In the genomic region with DNA sequence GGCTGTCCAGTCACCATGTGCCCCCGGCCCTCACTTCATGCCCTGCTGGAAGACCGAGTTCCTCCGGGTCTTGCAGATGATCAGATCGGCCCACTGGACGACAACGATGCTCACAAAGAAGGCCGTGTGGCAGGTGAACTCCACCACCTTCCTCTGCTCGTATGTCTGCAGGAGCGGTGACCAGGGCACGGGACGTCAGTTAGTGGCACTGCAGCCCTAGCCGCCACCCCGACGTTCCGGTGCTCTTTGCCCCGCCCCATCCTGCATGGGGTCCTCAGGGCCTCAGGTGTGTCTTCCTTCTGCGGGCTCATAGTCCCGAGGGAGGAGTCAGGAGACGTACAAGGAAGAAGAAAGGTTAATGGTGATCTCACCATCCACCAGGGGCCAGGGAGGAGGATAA, we compare ENCODE assay signal across 22 cellular contexts. TPM values are rescaled to one million over a fixed set of nuclear protein-coding genes. Genes with fewer than 3 reads are reported as not detected.
DNase-seq lines count a peak whose midpoint lies in the region; ATAC-seq, FAIRE-seq and TF ChIP-seq lines count a peak whose summit lies in the region.
"Had no signal": no experiment of that assay in that cellular context is flagged by ENCODE, and none has a peak within 500 bp of the region (broad histone marks: within the 10 kb centered on the region; RNA-seq: fewer than 3 reads in every experiment).

No MANE protein-coding gene starts in this region.

- no peak overlapping the region for H2AK5ac ChIP-seq in H1 (ENCODE audit: low read depth, low read length)

- H3K27ac Mint-ChIP-seq in stimulated activated effector memory CD8-positive, alpha-beta T cell treated with anti-CD3 and anti-CD28 coated beads, Interleukin-12 subunit alpha, Interleukin-12 subunit beta, amount 100 ng/mL, for 72 hours = peak overlapping the region; percentile 6
- H3K27ac Mint-ChIP-seq: CD8-positive, alpha-beta memory T cell; HFFc6 had no signal

- H3K27me3 ChIP-seq in BLaER1 = no peaks in the 10 kb centered on the region
- H3K27me3 ChIP-seq in H1 (replicated peaks in 1 of 4; ENCODE audit: control insufficient read depth in 3 of 4, extremely low read depth in 1 of 4, insufficient read depth in 3 of 4, low read length in 3 of 4) = no peaks in the 10 kb centered on the region
- H3K27me3 ChIP-seq: BLaER1 treated with 17β-estradiol and CSF1 and Interleukin-3, amounts not matched to agents 10 nM and 100 nM had no signal

- H3K23me2 ChIP-seq in H1 (ENCODE audit: low read depth, low read length) = no peaks in the 10 kb centered on the region

- H3K79me2 ChIP-seq in H1 (ENCODE audit: control insufficient read depth in 1 of 2, insufficient read depth in 2 of 2, low read length in 2 of 2) = no peaks in the 10 kb centered on the region

- H4K8ac ChIP-seq in H1 (ENCODE audit: extremely low read depth, insufficient read depth, low read length) = peak overlapping the region; percentile 5; the same call in 1 of the 2 replicates

- H3K79me1 ChIP-seq in H1 (ENCODE audit: low read depth, low read length) = no peaks in the 10 kb centered on the region

- TF ChIP-seq CTCF in H1 (IDR thresholded peaks at IDR 0.05; ENCODE audit: control extremely low read depth in 1 of 3, insufficient read depth in 1 of 3, low read depth in 1 of 3, low read length in 3 of 3) = no peak

- H3K27ac ChIP-seq in BLaER1 (0 out of 2 replicates have a peak overlapping the region, but pooled peaks have one; percentile 9), H1 (ENCODE audit: low read depth, low read length) (no peak overlapping the region)
- H3K27ac ChIP-seq: BLaER1 treated with 17β-estradiol and CSF1 and Interleukin-3, amounts not matched to agents 10 nM and 100 nM; GM23248 had no signal

- no peak for TF ChIP-seq EP300 in H1 (IDR thresholded peaks at IDR 0.05; ENCODE audit: borderline replicate concordance in 1 of 2, low read depth in 2 of 2, low read length in 2 of 2)

- H3K4me2 ChIP-seq in BLaER1 = no peak overlapping the region
- no peak overlapping the region for H3K4me2 ChIP-seq in H1 (ENCODE audit: insufficient read depth in 1 of 2, low read depth in 2 of 2, low read length in 2 of 2)
- H3K4me2 ChIP-seq: BLaER1 treated with 17β-estradiol and CSF1 and Interleukin-3, amounts not matched to agents 10 nM and 100 nM had no signal

- ATAC-seq in left colon (peak; percentile 66), left lobe of liver (no peak)
- ATAC-seq in stimulated activated effector memory CD8-positive, alpha-beta T cell treated with anti-CD3 and anti-CD28 coated beads, Interleukin-12 subunit alpha, Interleukin-12 subunit beta, amount 100 ng/mL, for 72 hours = no peak
- ATAC-seq: HCT116 had no signal

- no peak overlapping the region for H2BK20ac ChIP-seq in H1 (ENCODE audit: low read length)

- H3K4me3 ChIP-seq in BLaER1 = no peak overlapping the region
- H3K4me3 ChIP-seq in H1 (ENCODE audit: extremely low read depth in 1 of 4, insufficient read depth in 2 of 4, low read depth in 3 of 4, low read length in 4 of 4) = no peak overlapping the region
- H3K4me3 ChIP-seq: BLaER1 treated with 17β-estradiol and CSF1 and Interleukin-3, amounts not matched to agents 10 nM and 100 nM; GM23248 had no signal

- no peaks in the 10 kb centered on the region for H3K9me3 Mint-ChIP-seq in stimulated activated effector memory CD8-positive, alpha-beta T cell treated with anti-CD3 and anti-CD28 coated beads, Interleukin-12 subunit alpha, Interleukin-12 subunit beta, amount 100 ng/mL, for 72 hours
- H3K9me3 Mint-ChIP-seq: HFFc6 had no signal

- intact Hi-C loops in left colon (cut with DNase I, micrococcal nuclease) = no loop called here

- H2BK12ac ChIP-seq in H1 (ENCODE audit: low read depth, low read length) = no peak overlapping the region

- H4K5ac ChIP-seq in H1 (ENCODE audit: insufficient read length, low read depth, low read length) = no peak overlapping the region

- TF ChIP-seq RAD21 in H1 (IDR thresholded peaks at IDR 0.05 in 1 of 2, conservative IDR thresholded peaks at IDR 0.05 in 1 of 2; ENCODE audit: low read depth in 2 of 2, low read length in 2 of 2) = no peak

- POLR2A ChIA-PET in H1 (lab: Charles Lee; ENCODE audit: partially characterized antibody) = no interaction called here

- H3K56ac ChIP-seq in H1 (replicated peaks; ENCODE audit: insufficient read length, low read depth, low read length) = no peak overlapping the region

- no peak overlapping the region for H2BK15ac ChIP-seq in H1 (ENCODE audit: low read length)

- DNase-seq in H1 (ENCODE audit: low read depth in 1 of 2, low spot score in 2 of 2) = no peak
- DNase-seq in left colon = no peak
- DNase-seq in stimulated activated effector memory CD8-positive, alpha-beta T cell treated with anti-CD3 and anti-CD28 coated beads, Interleukin-12 subunit alpha, Interleukin-12 subunit beta, amount 100 ng/mL, for 72 hours (ENCODE audit: low spot score in 2 of 2) = no peak
- DNase-seq in hippocampal formation (lab: John Stamatoyannopoulos, UW) = no peak
- no peak for DNase-seq in activated CD8-positive, alpha-beta memory T cell treated with anti-CD3 and anti-CD28 coated beads for 24 hours
- DNase-seq in left lobe of liver (ENCODE audit: low spot score) = no peak
- DNase-seq: 8988T; CD8-positive, alpha-beta memory T cell; COR-L47; GM23248; HFFc6; IMR-90 had no signal

- no peak overlapping the region for H2BK120ac ChIP-seq in H1 (replicated peaks; ENCODE audit: low read depth, low read length)

- H3K4ac ChIP-seq in H1 (replicated peaks; ENCODE audit: insufficient read length, low read depth, low read length) = no peak overlapping the region

- H3K4me1 ChIP-seq in BLaER1 (peaks cover 10% of the 10 kb centered on the region; the same call in 1 of the 2 replicates), H1 (replicated peaks in 1 of 4; ENCODE audit: control insufficient read depth in 3 of 4, insufficient read depth in 4 of 4, low read length in 3 of 4) (no peaks in the 10 kb centered on the region)

- peak overlapping the region; percentile 60; the same call in 1 of the 2 replicates for H2BK5ac ChIP-seq in H1 (ENCODE audit: low read depth, low read length)

- no peaks in the 10 kb centered on the region for H3K36me3 Mint-ChIP-seq in stimulated activated effector memory CD8-positive, alpha-beta T cell treated with anti-CD3 and anti-CD28 coated beads, Interleukin-12 subunit alpha, Interleukin-12 subunit beta, amount 100 ng/mL, for 72 hours

- no peak overlapping the region for H3K4me3 Mint-ChIP-seq in stimulated activated effector memory CD8-positive, alpha-beta T cell treated with anti-CD3 and anti-CD28 coated beads, Interleukin-12 subunit alpha, Interleukin-12 subunit beta, amount 100 ng/mL, for 72 hours
- H3K4me3 Mint-ChIP-seq: CD8-positive, alpha-beta memory T cell; HFFc6 had no signal

- no peak overlapping the region for H3K18ac ChIP-seq in H1 (ENCODE audit: extremely low read depth, low read length)

- peaks cover 87% of the 10 kb centered on the region for H3K36me3 ChIP-seq in BLaER1
- peaks cover 0 to 9% (median 0%) of the 10 kb centered on the region in 4 experiments; a peak in 3 of 8 replicates for H3K36me3 ChIP-seq in H1 (ENCODE audit: control insufficient read depth in 2 of 4, insufficient read depth in 4 of 4, low read length in 3 of 4)

- no peak overlapping the region for H4K91ac ChIP-seq in H1 (replicated peaks; ENCODE audit: insufficient read length, low read length)

- H4K20me1 ChIP-seq in BLaER1 (peaks cover 8% of the 10 kb centered on the region), H1 (replicated peaks in 1 of 2; ENCODE audit: control insufficient read depth in 1 of 2, insufficient read depth in 2 of 2, low read length in 2 of 2) (peaks cover 0 to 3% of the 10 kb centered on the region in 2 experiments)
- H4K20me1 ChIP-seq: BLaER1 treated with 17β-estradiol and CSF1 and Interleukin-3, amounts not matched to agents 10 nM and 100 nM had no signal

- TF ChIP-seq POLR2A in H1 (IDR thresholded peaks at IDR 0.05; ENCODE audit: control extremely low read depth in 1 of 2, low read depth in 2 of 2, low read length in 2 of 2) = no peak

- H3K4me1 Mint-ChIP-seq in stimulated activated effector memory CD8-positive, alpha-beta T cell treated with anti-CD3 and anti-CD28 coated beads, Interleukin-12 subunit alpha, Interleukin-12 subunit beta, amount 100 ng/mL, for 72 hours = no peaks in the 10 kb centered on the region

- no peak overlapping the region for H2AFZ ChIP-seq in H1 (ENCODE audit: low read length)
- H2AFZ ChIP-seq: GM23248 had no signal

- FAIRE-seq in H1 (lab: Jason Lieb, UNC) = no peak
- FAIRE-seq: D721Med, G401.6, GM12891, GM19239, H54, HTR-8/SVneo had no signal

- H3K14ac ChIP-seq in H1 (ENCODE audit: insufficient read length) = no peak overlapping the region

- 92% methylated on average over 16 of the region's 19 CpGs; no CpG with 5 or more reads in 1 of the 2 experiments for WGBS in H1 (ENCODE audit: extremely low coverage in 1 of 2, insufficient coverage in 1 of 2, insufficient read length in 1 of 2, insufficient replicate concordance in 2 of 2, low coverage in 1 of 2, low lambda C conversion rate in 2 of 2, missing lambda C conversion rate in 1 of 2), 2 experiments

- H3K9me3 ChIP-seq in BLaER1 (no peaks in the 10 kb centered on the region), H1 (ENCODE audit: insufficient read depth in 2 of 2, low read depth in 1 of 2, low read length in 1 of 2) (no peaks in the 10 kb centered on the region)
- H3K9me3 ChIP-seq: BLaER1 treated with 17β-estradiol and CSF1 and Interleukin-3, amounts not matched to agents 10 nM and 100 nM had no signal

- CTCF ChIA-PET in H1 (lab: Charles Lee; ENCODE audit: partially characterized antibody) = interaction anchor here (0.5 to 1.2 kb wide), 2 partner anchors 11 to 12 kb away, joined by 3 to 4 read pairs; no protein-coding TSS in a partner anchor

- H3K23ac ChIP-seq in H1 (ENCODE audit: insufficient read length) = no peak overlapping the region

- H3K9ac ChIP-seq in BLaER1 (no peak overlapping the region), H1 (replicated peaks in 1 of 4; ENCODE audit: extremely low read depth in 1 of 4, low read depth in 3 of 4, low read length in 3 of 4) (no peak overlapping the region)
- H3K9ac ChIP-seq: GM23248 had no signal

RNA-seq across cellular contexts. Expression of gene RABAC1, which starts 9.6 kb away (rescaled TPM):
- total RNA-seq in H1 (2021; fragmentation: NEBNext Ultra II Directional; extraction: Animal tissue kit (Norgen Biotek cat#: 25700)) = 123 and 124 TPM in 2 replicates
- 439 and 585 TPM in 2 replicates for polyA plus RNA-seq in H1 (2011; rRNA removed)
- 282 TPM for polyA plus RNA-seq in H1 (2011; cell fraction: cytosol; rRNA removed)
- polyA plus RNA-seq in H1 (2011; cell fraction: nucleus; rRNA removed) = 227 TPM
- polyA plus RNA-seq in H1 (2012, experiment 1 of 2) = 99.4 to 181 TPM (median 175 TPM) in 4 replicates
- 315 TPM for polyA plus RNA-seq in H1 (2012, experiment 2 of 2)
- 173 TPM for polyA plus RNA-seq in H1 (2013, experiment 1 of 2)
- 186 TPM for polyA plus RNA-seq in H1 (2013, experiment 2 of 2)
- 46.7 and 56.4 TPM in 2 replicates for polyA minus RNA-seq in H1 (2011; rRNA and poly(A)+ RNA removed)
- polyA minus RNA-seq in H1 (2011; cell fraction: cytosol; rRNA and poly(A)+ RNA removed) = 53.9 TPM
- 41.0 TPM for polyA minus RNA-seq in H1 (2011; cell fraction: nucleus; rRNA and poly(A)+ RNA removed)
- total RNA-seq in left colon (100 to 1,000 TPM; 177 to 196 TPM), left lobe of liver (106 TPM)

RNA-seq across cellular contexts. Expression of gene ATP1A3, which starts 25.3 kb away (rescaled TPM):
- 35.8 and 41.2 TPM in 2 replicates for total RNA-seq in H1 (2021; fragmentation: NEBNext Ultra II Directional; extraction: Animal tissue kit (Norgen Biotek cat#: 25700))
- 11.1 and 19.2 TPM in 2 replicates for polyA plus RNA-seq in H1 (2011; rRNA removed)
- polyA plus RNA-seq in H1 (2011; cell fraction: cytosol; rRNA removed) = 5.9 TPM
- 20.8 TPM for polyA plus RNA-seq in H1 (2011; cell fraction: nucleus; rRNA removed)
- polyA plus RNA-seq in H1 (2012, experiment 1 of 2) = 30.8 to 45.2 TPM (median 38.2 TPM) in 4 replicates
- 33.0 TPM for polyA plus RNA-seq in H1 (2012, experiment 2 of 2)
- polyA plus RNA-seq in H1 (2013, experiment 1 of 2) = 44.9 TPM
- 43.1 TPM for polyA plus RNA-seq in H1 (2013, experiment 2 of 2)
- polyA minus RNA-seq in H1 (2011; rRNA and poly(A)+ RNA removed) = 24.6 and 27.9 TPM in 2 replicates
- polyA minus RNA-seq in H1 (2011; cell fraction: cytosol; rRNA and poly(A)+ RNA removed) = 20.7 TPM
- polyA minus RNA-seq in H1 (2011; cell fraction: nucleus; rRNA and poly(A)+ RNA removed) = 10.7 TPM
- 1 to 10 TPM; 1.2 to 1.6 TPM for total RNA-seq in left colon
- total RNA-seq in left lobe of liver = 0.10 TPM
- polyA plus RNA-seq: AG04450 had no signal

RNA-seq across cellular contexts. Expression of gene ERFL, which starts 40.5 kb away (rescaled TPM):
- total RNA-seq in H1 (2021; fragmentation: NEBNext Ultra II Directional; extraction: Animal tissue kit (Norgen Biotek cat#: 25700)) = not detected in 2 replicates
- polyA plus RNA-seq in H1 (2011; rRNA removed) = 0.08 and 0.12 TPM in 2 replicates
- polyA plus RNA-seq in H1 (2011; cell fraction: cytosol; rRNA removed) = 0.03 TPM
- polyA plus RNA-seq in H1 (2011; cell fraction: nucleus; rRNA removed) = 0.33 TPM
- polyA plus RNA-seq in H1 (2012, experiment 1 of 2) = 0.08 to 0.16 TPM (median 0.10 TPM) in 3 of 4 replicates, not detected in the other
- not detected for polyA plus RNA-seq in H1 (2012, experiment 2 of 2)
- 0.02 TPM for polyA plus RNA-seq in H1 (2013, experiment 1 of 2)
- polyA plus RNA-seq in H1 (2013, experiment 2 of 2) = 0.06 TPM
- polyA minus RNA-seq in H1 (2011; rRNA and poly(A)+ RNA removed) = not detected in 2 replicates
- not detected for polyA minus RNA-seq in H1 (2011; cell fraction: cytosol; rRNA and poly(A)+ RNA removed)
- polyA minus RNA-seq in H1 (2011; cell fraction: nucleus; rRNA and poly(A)+ RNA removed) = not detected
- 1 to 10 TPM; 1.1 to 1.7 TPM for total RNA-seq in left colon
- not detected for total RNA-seq in left lobe of liver
- total RNA-seq: GM23248, IMR-90 had no signal
- polyA plus RNA-seq: AG04450; CD8-positive, alpha-beta memory T cell; GM23248; IMR-90 had no signal

Comparison
In these comparisons a context has a peak if more than half of its experiments do, and no peak if none do; other contexts are left out.
1. RNA of gene ATP1A3, which starts 25.3 kb away (total RNA-seq): 35.8 to 41.2 TPM in H1; 1.2 to 1.6 TPM in left colon and 0.10 TPM in left lobe of liver (single experiment); every median in the first group is over 10 times any median in the second.